Comparison of ENCODE assay signal across 14 cellular contexts in genomic region chr10:61283489-61284221, GRCh38.
DNase-seq lines count a peak whose midpoint lies in the region; ATAC-seq, FAIRE-seq and TF ChIP-seq lines count a peak whose summit lies in the region.
"Had no signal": no experiment of that assay in that cellular context is flagged by ENCODE, and none has a peak within 500 bp of the region (broad histone marks: within the 10 kb centered on the region; RNA-seq: fewer than 3 reads in every experiment).

No MANE protein-coding gene starts in this region.

- H3K9me3 ChIP-seq in A673 (ENCODE audit: low read depth, low read length, poor library complexity, severe bottlenecking) (no peaks in the 10 kb centered on the region), HCT116 (ENCODE audit: control insufficient read depth in 1 of 2, insufficient read depth in 1 of 2, low read depth in 1 of 2, low read length in 2 of 2) (no peaks in the 10 kb centered on the region), mesenchymal stem cell (ENCODE audit: control insufficient read depth, low read length) (no peaks in the 10 kb centered on the region)
- H3K9me3 ChIP-seq: BLaER1 had no signal

- no peak overlapping the region for H2BK12ac ChIP-seq in mesenchymal stem cell (ENCODE audit: low read length in 2 of 2)

- ATAC-seq in HCT116 (no peak), HG02938 (IDR thresholded peaks at IDR 0.05; ENCODE audit: unreplicated experiment) (no peak)
- no peak for ATAC-seq in stimulated activated effector memory CD8-positive, alpha-beta T cell treated with anti-CD3 and anti-CD28 coated beads, Interleukin-12 subunit alpha, Interleukin-12 subunit beta, amount 100 ng/mL, for 72 hours

- POLR2A ChIA-PET in A673 (lab: Charles Lee; ENCODE audit: low non-redundant PET): no interaction called here
- POLR2A ChIA-PET in HCT116 (lab: Charles Lee): no interaction called here

- 56% methylated on average over 1 of the region's 2 CpGs for WGBS in mesenchymal stem cell

- H3K23ac ChIP-seq in mesenchymal stem cell (ENCODE audit: low read length in 2 of 2): no peak overlapping the region

- H2BK5ac ChIP-seq in mesenchymal stem cell (ENCODE audit: low read depth, low read length, poor library complexity, severe bottlenecking): no peak overlapping the region

- H3K79me1 ChIP-seq in mesenchymal stem cell (replicated peaks; ENCODE audit: low read length, poor library complexity, severe bottlenecking): no peaks in the 10 kb centered on the region

- H4K8ac ChIP-seq in mesenchymal stem cell (ENCODE audit: low read length): no peak overlapping the region

- no peak for TF ChIP-seq POLR2A in HCT116 (IDR thresholded peaks at IDR 0.05; ENCODE audit: borderline replicate concordance, extremely low read depth, insufficient read depth, insufficient read length)

- no peak overlapping the region for H2BK15ac ChIP-seq in mesenchymal stem cell (ENCODE audit: low read depth, poor library complexity, severe bottlenecking)

- no peak overlapping the region for H3K14ac ChIP-seq in mesenchymal stem cell (ENCODE audit: low read length in 2 of 2)

- H2AK5ac ChIP-seq in mesenchymal stem cell (ENCODE audit: low read length, severe bottlenecking): no peak overlapping the region

- H3K4me1 ChIP-seq in A673 (ENCODE audit: insufficient read depth, low read length, poor library complexity, severe bottlenecking): no peaks in the 10 kb centered on the region
- peaks cover 0 to 7% of the 10 kb centered on the region in 2 experiments; a peak in 2 of 4 replicates for H3K4me1 ChIP-seq in HCT116 (ENCODE audit: control insufficient read depth in 1 of 2, insufficient read depth in 2 of 2, low read length in 2 of 2)
- H3K4me1 ChIP-seq in mesenchymal stem cell (ENCODE audit: control insufficient read depth, insufficient read depth, low read depth, low read length): no peaks in the 10 kb centered on the region

- intact Hi-C loops in A673 (cut with micrococcal nuclease; ENCODE audit: unreplicated experiment) (loop anchor here (2.0 to 5.0 kb wide), 3 partner anchors 141 to 467 kb away; no protein-coding TSS in a partner anchor), HCT116 (cut with micrococcal nuclease) (loop anchor here (1.0 to 10.0 kb wide), 4 partner anchors 141 to 839 kb away; no protein-coding TSS in a partner anchor)

- H3K4me2 ChIP-seq in HCT116 (ENCODE audit: low read length) (0 out of 2 replicates have a peak overlapping the region, but pooled peaks have one; percentile 22), mesenchymal stem cell (ENCODE audit: low read length, poor library complexity, severe bottlenecking) (no peak overlapping the region)
- H3K4me2 ChIP-seq: BLaER1 had no signal

- CTCF ChIA-PET in A673 (lab: Charles Lee) (no interaction called here), HCT116 (lab: Charles Lee) (interaction anchor here (0.7 to 1.4 kb wide), 8 partner anchors 9 to 467 kb away, joined by 3 to 5 read pairs (median 3); no protein-coding TSS in a partner anchor)

- no peak overlapping the region for H3K4me3 Mint-ChIP-seq in stimulated activated effector memory CD8-positive, alpha-beta T cell treated with anti-CD3 and anti-CD28 coated beads, Interleukin-12 subunit alpha, Interleukin-12 subunit beta, amount 100 ng/mL, for 72 hours

- no peak for FAIRE-seq in bronchial epithelial cell (lab: Jason Lieb, UNC)

- H3K4me3 ChIP-seq in A673 (ENCODE audit: low read depth, low read length, poor library complexity, severe bottlenecking): no peak overlapping the region
- no peak overlapping the region for H3K4me3 ChIP-seq in HCT116 (replicated peaks in 1 of 2; ENCODE audit: low read depth in 1 of 2, low read length in 2 of 2)
- H3K4me3 ChIP-seq in bronchial epithelial cell (ENCODE audit: low read depth, low read length): no peak overlapping the region
- no peak overlapping the region for H3K4me3 ChIP-seq in mesenchymal stem cell (ENCODE audit: insufficient read depth in 1 of 2, low read depth in 1 of 2, low read length in 2 of 2)
- H3K4me3 ChIP-seq: BLaER1, cardiac muscle cell had no signal

- H2AFZ ChIP-seq in HCT116 (ENCODE audit: low read depth, low read length, poor library complexity, severe bottlenecking) (peak overlapping the region; percentile 87), mesenchymal stem cell (ENCODE audit: low read depth, low read length) (no peak overlapping the region)

- no peak overlapping the region for H3K4ac ChIP-seq in mesenchymal stem cell (ENCODE audit: low read depth in 1 of 2, low read length in 2 of 2)

- DNase-seq in A673 (ENCODE audit: low spot score) (peak; percentile 3), HCT116 (ENCODE audit: low read depth, low spot score) (no peak), bronchial epithelial cell (ENCODE audit: low read depth) (peak; percentile 50), mesenchymal stem cell (peak; percentile 32), foreskin melanocyte (no peak), HUDEP-2 (lab: John Stamatoyannopoulos, UW; ENCODE audit: unreplicated experiment in 76 of 76) (no peak)
- DNase-seq in stimulated activated effector memory CD8-positive, alpha-beta T cell treated with anti-CD3 and anti-CD28 coated beads, Interleukin-12 subunit alpha, Interleukin-12 subunit beta, amount 100 ng/mL, for 72 hours (ENCODE audit: low spot score in 2 of 2): no peak
- DNase-seq: SHP77 treated with DMSO at 0.1 percent for 48 hours; stimulated activated CD4-positive, alpha-beta T cell treated with anti-CD3 and anti-CD28 coated beads, Interleukin-4, amount 100 ng/mL, for 4 hours; stimulated activated naive CD4-positive, alpha-beta T cell treated with Interleukin-2 at 50 U/mL for 16 hours had no signal

- no peaks in the 10 kb centered on the region for H4K20me1 ChIP-seq in HCT116 (ENCODE audit: insufficient read depth)
- H4K20me1 ChIP-seq: BLaER1 had no signal

- no TSS peak for BruUV-seq in A673 (replicated peaks; lab: Mats Ljungman, UMichigan)
- no TSS peak for BruUV-seq in HCT116 (replicated peaks; lab: Mats Ljungman, UMichigan)

- H3K9me2 ChIP-seq in HCT116 (ENCODE audit: insufficient read depth): no peaks in the 10 kb centered on the region

- H2BK120ac ChIP-seq in mesenchymal stem cell (ENCODE audit: low read depth, low read length): no peak overlapping the region

- H3K27ac ChIP-seq in A673 (ENCODE audit: low read depth, low read length, poor library complexity, severe bottlenecking) (no peak overlapping the region), HCT116 (ENCODE audit: low read depth, low read length) (no peak overlapping the region), mesenchymal stem cell (ENCODE audit: low read length, poor library complexity, severe bottlenecking) (no peak overlapping the region)
- H3K27ac ChIP-seq: BLaER1, cardiac muscle cell, VCaP had no signal

- TF ChIP-seq CTCF in A673 (conservative IDR thresholded peaks at IDR 0.05; ENCODE audit: low read depth, low read length): no peak
- TF ChIP-seq CTCF in HCT116 (IDR thresholded peaks at IDR 0.05 in 2 of 3, conservative IDR thresholded peaks at IDR 0.05 in 1 of 3; ENCODE audit: borderline replicate concordance in 1 of 3, insufficient read depth in 1 of 3, low read depth in 2 of 3, low read length in 2 of 3): no peak
- no peak for TF ChIP-seq CTCF in bronchial epithelial cell (IDR thresholded peaks at IDR 0.05; ENCODE audit: insufficient read depth, low read length, severe bottlenecking)

- no peaks in the 10 kb centered on the region for H3K36me3 Mint-ChIP-seq in stimulated activated effector memory CD8-positive, alpha-beta T cell treated with anti-CD3 and anti-CD28 coated beads, Interleukin-12 subunit alpha, Interleukin-12 subunit beta, amount 100 ng/mL, for 72 hours

- no peak overlapping the region for H3K27ac Mint-ChIP-seq in stimulated activated effector memory CD8-positive, alpha-beta T cell treated with anti-CD3 and anti-CD28 coated beads, Interleukin-12 subunit alpha, Interleukin-12 subunit beta, amount 100 ng/mL, for 72 hours

- H3K9ac ChIP-seq in HCT116 (ENCODE audit: low read length) (no peak overlapping the region), mesenchymal stem cell (ENCODE audit: low read length) (peak overlapping the region; percentile 39)
- H3K9ac ChIP-seq: BLaER1 had no signal

- no peaks in the 10 kb centered on the region for H3K79me2 ChIP-seq in HCT116 (ENCODE audit: insufficient read depth, low read length)

- RAD21 ChIA-PET in HCT116 (lab: Charles Lee; ENCODE audit: low non-redundant PET in 1 of 2, low total read pairs in 2 of 2, uncharacterized antibody in 2 of 2, unreplicated experiment in 2 of 2): interaction anchor here in 1 of 2 experiments (0.8 kb wide), 1 partner anchor 319 kb away, joined by 3 read pairs; no protein-coding TSS in a partner anchor

- H3K9me3 Mint-ChIP-seq in stimulated activated effector memory CD8-positive, alpha-beta T cell treated with anti-CD3 and anti-CD28 coated beads, Interleukin-12 subunit alpha, Interleukin-12 subunit beta, amount 100 ng/mL, for 72 hours: peaks cover 4% of the 10 kb centered on the region

- H3K18ac ChIP-seq in mesenchymal stem cell (ENCODE audit: low read depth in 1 of 2, low read length in 2 of 2): no peak overlapping the region

- H4K91ac ChIP-seq in mesenchymal stem cell (ENCODE audit: low read length): no peak overlapping the region

- H3K27me3 ChIP-seq in A673 (replicated peaks; ENCODE audit: insufficient read depth, low read depth, low read length, poor library complexity) (no peaks in the 10 kb centered on the region), HCT116 (ENCODE audit: insufficient read depth, low read length) (no peaks in the 10 kb centered on the region), bronchial epithelial cell (ENCODE audit: control insufficient read depth, insufficient read depth, low read length) (no peaks in the 10 kb centered on the region), mesenchymal stem cell (ENCODE audit: control insufficient read depth in 1 of 2, insufficient read depth in 1 of 2, low read length in 2 of 2) (no peaks in the 10 kb centered on the region)
- H3K27me3 ChIP-seq: BLaER1, cardiac muscle cell had no signal

- peaks cover 9% of the 10 kb centered on the region for H3K4me1 Mint-ChIP-seq in stimulated activated effector memory CD8-positive, alpha-beta T cell treated with anti-CD3 and anti-CD28 coated beads, Interleukin-12 subunit alpha, Interleukin-12 subunit beta, amount 100 ng/mL, for 72 hours

- H3K36me3 ChIP-seq in A673 (ENCODE audit: insufficient read depth, low read length, poor library complexity, severe bottlenecking) (no peaks in the 10 kb centered on the region), HCT116 (ENCODE audit: control insufficient read depth in 1 of 2, insufficient read depth in 2 of 2, low read length in 2 of 2) (no peaks in the 10 kb centered on the region), bronchial epithelial cell (ENCODE audit: control insufficient read depth, insufficient read depth, low read length) (no peaks in the 10 kb centered on the region), mesenchymal stem cell (ENCODE audit: control insufficient read depth in 1 of 2, insufficient read depth in 2 of 2, low read depth in 1 of 2, low read length in 2 of 2) (no peaks in the 10 kb centered on the region)
- H3K36me3 ChIP-seq: BLaER1, cardiac muscle cell had no signal

- TF ChIP-seq RAD21 in HCT116 (IDR thresholded peaks at IDR 0.05; ENCODE audit: low read depth): no peak

Comparison
In these comparisons a context has a peak if more than half of its experiments do, and no peak if none do; other contexts are left out.
1. DNase-seq: peak in A673 (single experiment), bronchial epithelial cell (single experiment) and mesenchymal stem cell (single experiment); none in HCT116 (single experiment), stimulated activated effector memory CD8-positive, alpha-beta T cell treated with anti-CD3 and anti-CD28 coated beads, Interleukin-12 subunit alpha, Interleukin-12 subunit beta, amount 100 ng/mL, for 72 hours (0 of 2), foreskin melanocyte (single experiment) and HUDEP-2 (0 of 76).